In the genomic region with DNA sequence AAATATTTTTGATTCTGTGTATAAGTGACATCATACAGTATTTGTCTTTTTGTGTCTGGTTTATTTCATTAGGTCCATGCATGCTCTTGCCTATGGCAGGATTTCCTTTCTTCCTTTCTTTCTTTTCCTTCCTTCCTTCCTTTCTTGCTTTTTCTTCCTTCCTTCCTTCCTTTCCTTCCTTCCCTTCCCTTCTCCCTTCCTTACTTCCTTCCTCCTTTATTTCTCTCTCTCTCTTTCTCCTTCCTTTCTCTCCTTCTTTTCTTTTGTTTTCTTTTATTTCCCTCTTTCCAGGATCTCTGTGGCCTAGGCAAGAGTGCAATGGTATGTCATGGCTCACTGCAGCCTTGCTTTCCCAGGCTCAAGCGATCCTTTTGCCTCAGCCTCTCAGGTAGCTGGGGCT, we compare ENCODE assay signal across 19 cellular contexts. TPM values are rescaled to one million over a fixed set of nuclear protein-coding genes. Genes with fewer than 3 reads are reported as not detected.
DNase-seq lines count a peak whose midpoint lies in the region; ATAC-seq, FAIRE-seq and TF ChIP-seq lines count a peak whose summit lies in the region.
"Had no signal": no experiment of that assay in that cellular context is flagged by ENCODE, and none has a peak within 500 bp of the region (broad histone marks: within the 10 kb centered on the region; RNA-seq: fewer than 3 reads in every experiment).

No MANE protein-coding gene starts in this region.

- no peak overlapping the region for H3K27ac ChIP-seq in H9 (ENCODE audit: insufficient read length, low read depth, low read length)
- peak overlapping the region; percentile 76 for H3K27ac ChIP-seq in HUES64 (ENCODE audit: low read depth, low read length)
- H3K27ac ChIP-seq in H1 (ENCODE audit: low read depth, low read length): 0 out of 2 replicates have a peak overlapping the region, but pooled peaks have one; percentile 11
- peak overlapping the region; percentile 80 for H3K27ac ChIP-seq in mesendoderm (ENCODE audit: low read depth, low read length)
- H3K27ac ChIP-seq: BLaER1 treated with 17β-estradiol and CSF1 and Interleukin-3, amounts not matched to agents 10 nM and 100 nM; GM23248; HL-60; KMS-11 had no signal

- no peak overlapping the region for H3K4me2 ChIP-seq in H9 (ENCODE audit: insufficient read depth, insufficient read length, low read length)
- no peak overlapping the region for H3K4me2 ChIP-seq in H1 (ENCODE audit: insufficient read depth in 1 of 2, low read depth in 2 of 2, low read length in 2 of 2)
- no peak overlapping the region for H3K4me2 ChIP-seq in mesendoderm (ENCODE audit: low read length)
- H3K4me2 ChIP-seq: BLaER1 treated with 17β-estradiol and CSF1 and Interleukin-3, amounts not matched to agents 10 nM and 100 nM; KMS-11 had no signal

- H3K9me3 Mint-ChIP-seq in H9: no peaks in the 10 kb centered on the region; a peak in 1 of 5 replicates
- H3K9me3 Mint-ChIP-seq: CD8-positive, alpha-beta T cell had no signal

- H3K4ac ChIP-seq in H9 (ENCODE audit: low read depth, low read length) (no peak overlapping the region), H1 (replicated peaks; ENCODE audit: insufficient read length, low read depth, low read length) (no peak overlapping the region), mesendoderm (ENCODE audit: low read depth, low read length) (no peak overlapping the region)

- H3K36me3 Mint-ChIP-seq in H9 (ENCODE audit: insufficient read depth in 1 of 3, low read depth in 3 of 3): peaks cover 0 to 4% (median 0%) of the 10 kb centered on the region in 3 experiments; a peak in 2 of 7 replicates
- H3K36me3 Mint-ChIP-seq: CD8-positive, alpha-beta T cell had no signal

- no peaks in the 10 kb centered on the region for H3K9me3 ChIP-seq in H9 (ENCODE audit: control insufficient read depth, low read depth, low read length)
- peaks cover 4% of the 10 kb centered on the region; the same call in 1 of the 2 replicates for H3K9me3 ChIP-seq in HUES64 (ENCODE audit: insufficient read depth, low read depth, low read length)
- no peaks in the 10 kb centered on the region for H3K9me3 ChIP-seq in H1 (ENCODE audit: insufficient read depth in 2 of 2, low read depth in 1 of 2, low read length in 1 of 2)

- no peak overlapping the region for H3K56ac ChIP-seq in H9 (ENCODE audit: insufficient read length, low read depth, low read length)
- no peak overlapping the region for H3K56ac ChIP-seq in H1 (replicated peaks; ENCODE audit: insufficient read length, low read depth, low read length)
- peak overlapping the region; percentile 11 for H3K56ac ChIP-seq in mesendoderm (ENCODE audit: low read length)

- H3K4me1 ChIP-seq in H9 (ENCODE audit: insufficient read depth, low read length): peaks cover 3% of the 10 kb centered on the region; the same call in 1 of the 2 replicates
- H3K4me1 ChIP-seq in HUES64 (ENCODE audit: insufficient read depth, low read length): peaks cover 31% of the 10 kb centered on the region
- H3K4me1 ChIP-seq in H1 (replicated peaks in 1 of 4; ENCODE audit: control insufficient read depth in 3 of 4, insufficient read depth in 4 of 4, low read length in 3 of 4): peaks cover 2 to 10% (median 6%) of the 10 kb centered on the region in 4 experiments; a peak in 4 of 7 replicates
- H3K4me1 ChIP-seq in mesendoderm (ENCODE audit: control insufficient read depth, low read depth, low read length): no peaks in the 10 kb centered on the region

- H2BK12ac ChIP-seq in H9 (ENCODE audit: insufficient read length, low read depth, low read length) (no peak overlapping the region), H1 (ENCODE audit: low read depth, low read length) (no peak overlapping the region; the same call in 1 of the 2 replicates)

- H4K8ac ChIP-seq in H9 (replicated peaks; ENCODE audit: insufficient read length, low read depth, low read length): no peak overlapping the region
- no peak overlapping the region for H4K8ac ChIP-seq in H1 (ENCODE audit: extremely low read depth, insufficient read depth, low read length)
- peak overlapping the region; percentile 28 for H4K8ac ChIP-seq in mesendoderm (ENCODE audit: low read depth, low read length)

- H3K18ac ChIP-seq in H9 (ENCODE audit: insufficient read length, low read depth, low read length) (no peak overlapping the region), H1 (ENCODE audit: extremely low read depth, low read length) (no peak overlapping the region), mesendoderm (ENCODE audit: low read length) (no peak overlapping the region)

- H4K91ac ChIP-seq in H9 (ENCODE audit: insufficient read length, low read depth, low read length) (no peak overlapping the region), H1 (replicated peaks; ENCODE audit: insufficient read length, low read length) (no peak overlapping the region)

- ATAC-seq in HG02678 (IDR thresholded peaks at IDR 0.05; ENCODE audit: unreplicated experiment): no peak
- ATAC-seq: CD8-positive, alpha-beta T cell had no signal

- H4K5ac ChIP-seq in H9 (ENCODE audit: insufficient read length, low read depth, low read length) (no peak overlapping the region), H1 (ENCODE audit: insufficient read length, low read depth, low read length) (peak overlapping the region; percentile 57), mesendoderm (ENCODE audit: low read length) (no peak overlapping the region)

- H3K23me2 ChIP-seq in H9 (ENCODE audit: insufficient read length, low read depth, low read length, poor library complexity, severe bottlenecking) (no peaks in the 10 kb centered on the region), H1 (ENCODE audit: low read depth, low read length) (peaks cover 2% of the 10 kb centered on the region; the same call in 1 of the 2 replicates)

- H3K14ac ChIP-seq in H9 (ENCODE audit: insufficient read depth, low read length) (no peak overlapping the region), H1 (ENCODE audit: insufficient read length) (no peak overlapping the region)

- no peaks in the 10 kb centered on the region for H3K79me1 ChIP-seq in H9 (ENCODE audit: insufficient read depth, low read depth, low read length, poor library complexity, severe bottlenecking)
- H3K79me1 ChIP-seq in H1 (ENCODE audit: low read depth, low read length): no peaks in the 10 kb centered on the region
- no peaks in the 10 kb centered on the region for H3K79me1 ChIP-seq in mesendoderm (ENCODE audit: low read length)

- H2AK5ac ChIP-seq in H9 (ENCODE audit: insufficient read length, low read length): no peak overlapping the region
- H2AK5ac ChIP-seq in H1 (ENCODE audit: low read depth, low read length): peak overlapping the region; percentile 58; the same call in 1 of the 2 replicates
- no peak overlapping the region for H2AK5ac ChIP-seq in mesendoderm (ENCODE audit: low read length)

- no peaks in the 10 kb centered on the region; the same call in 1 of the 2 replicates for H3K36me3 ChIP-seq in HUES64 (ENCODE audit: insufficient read depth, low read length)
- peaks cover 0 to 3% (median 0%) of the 10 kb centered on the region in 4 experiments; a peak in 1 of 8 replicates for H3K36me3 ChIP-seq in H1 (ENCODE audit: control insufficient read depth in 2 of 4, insufficient read depth in 4 of 4, low read length in 3 of 4)
- no peaks in the 10 kb centered on the region for H3K36me3 ChIP-seq in mesendoderm (ENCODE audit: control insufficient read depth, insufficient read depth, low read length)
- H3K36me3 ChIP-seq: BLaER1 treated with 17β-estradiol and CSF1 and Interleukin-3, amounts not matched to agents 10 nM and 100 nM had no signal

- H2BK120ac ChIP-seq in H9 (ENCODE audit: low read depth, low read length, poor library complexity, severe bottlenecking) (peak overlapping the region; percentile 29), H1 (replicated peaks; ENCODE audit: low read depth, low read length) (no peak overlapping the region), mesendoderm (ENCODE audit: low read depth, low read length) (no peak overlapping the region)

- TF ChIP-seq RAD21 in H1 (IDR thresholded peaks at IDR 0.05 in 1 of 2, conservative IDR thresholded peaks at IDR 0.05 in 1 of 2; ENCODE audit: low read depth in 2 of 2, low read length in 2 of 2): no peak

- H3K79me2 ChIP-seq in H9 (ENCODE audit: insufficient read depth, low read length) (no peaks in the 10 kb centered on the region), H1 (ENCODE audit: control insufficient read depth in 1 of 2, insufficient read depth in 2 of 2, low read length in 2 of 2) (no peaks in the 10 kb centered on the region), mesendoderm (ENCODE audit: control insufficient read depth, insufficient read depth, low read length) (no peaks in the 10 kb centered on the region)

- H3K27me3 Mint-ChIP-seq in H9 (ENCODE audit: low read depth): no peaks in the 10 kb centered on the region

- DNase-seq in H9 (no peak), H1 (ENCODE audit: low read depth in 1 of 2, low spot score in 2 of 2) (no peak), mesendoderm (no peak), NOMO-1 treated with dmso at 0.1 percent for 144 hours (lab: John Stamatoyannopoulos, UW; ENCODE audit: unreplicated experiment) (no peak), NCI-H1105 (lab: John Stamatoyannopoulos, UW) (no peak), NCI-H2029 treated with DMSO at 0.1 percent for 48 hours (lab: John Stamatoyannopoulos, UW) (no peak)
- DNase-seq: Calu3; CD8-positive, alpha-beta T cell; DMS79 treated with DMSO at 0.1 percent for 48 hours; GF-D8; GM23248 had no signal

- H2BK15ac ChIP-seq in H9 (ENCODE audit: low read depth, low read length): no peak overlapping the region; the same call in 1 of the 2 replicates
- 0 out of 2 replicates have a peak overlapping the region, but pooled peaks have one; percentile 72 for H2BK15ac ChIP-seq in H1 (ENCODE audit: low read length)
- no peak overlapping the region for H2BK15ac ChIP-seq in mesendoderm (replicated peaks; ENCODE audit: low read depth)

- H3K27me3 ChIP-seq in H9 (ENCODE audit: insufficient read depth, low read length) (no peaks in the 10 kb centered on the region), HUES64 (ENCODE audit: insufficient read depth, low read length) (no peaks in the 10 kb centered on the region), H1 (replicated peaks in 1 of 4; ENCODE audit: control insufficient read depth in 3 of 4, extremely low read depth in 1 of 4, insufficient read depth in 3 of 4, low read length in 3 of 4) (no peaks in the 10 kb centered on the region), mesendoderm (ENCODE audit: insufficient read depth, low read length, poor library complexity) (no peaks in the 10 kb centered on the region)
- H3K27me3 ChIP-seq: BLaER1 treated with 17β-estradiol and CSF1 and Interleukin-3, amounts not matched to agents 10 nM and 100 nM had no signal

- H3K23ac ChIP-seq in H9 (ENCODE audit: insufficient read length, low read depth, low read length) (no peak overlapping the region), H1 (ENCODE audit: insufficient read length) (no peak overlapping the region), mesendoderm (ENCODE audit: low read length) (no peak overlapping the region)

- H2BK20ac ChIP-seq in H9 (ENCODE audit: low read depth, low read length, poor library complexity, severe bottlenecking) (no peak overlapping the region), H1 (ENCODE audit: low read length) (no peak overlapping the region)

- H3T11ph ChIP-seq in H9 (ENCODE audit: low read length): no peak overlapping the region

- H2BK5ac ChIP-seq in H9 (ENCODE audit: insufficient read length, low read length): no peak overlapping the region
- peak overlapping the region; percentile 28; the same call in 1 of the 2 replicates for H2BK5ac ChIP-seq in H1 (ENCODE audit: low read depth, low read length)
- no peak overlapping the region for H2BK5ac ChIP-seq in mesendoderm (ENCODE audit: low read length)

- CTCF ChIA-PET in H1 (lab: Charles Lee; ENCODE audit: partially characterized antibody): interaction anchor here (0.6 to 1.9 kb wide), 5 partner anchors 10 to 327 kb away, joined by 3 to 10 read pairs (median 3); no protein-coding TSS in a partner anchor

- no CpG with 5 or more reads among the region's 1 CpG for WGBS in H9 (ENCODE audit: extremely low coverage, insufficient read length, low lambda C conversion rate)
- 78% methylated on average over 1 of the region's 1 CpG for WGBS in HUES64
- WGBS in H1 (ENCODE audit: extremely low coverage in 1 of 2, insufficient coverage in 1 of 2, insufficient read length in 1 of 2, insufficient replicate concordance in 2 of 2, low coverage in 1 of 2, low lambda C conversion rate in 2 of 2, missing lambda C conversion rate in 1 of 2), 2 experiments: 64% methylated on average over 1 of the region's 1 CpG; no CpG with 5 or more reads in 1 of the 2 experiments
- no CpG with 5 or more reads among the region's 1 CpG for WGBS in mesendoderm (ENCODE audit: extremely low coverage, insufficient coverage, low lambda C conversion rate)

- POLR2A ChIA-PET in H1 (lab: Charles Lee; ENCODE audit: partially characterized antibody): interaction anchor here (1.3 to 2.2 kb wide), 3 partner anchors 10 to 32 kb away, joined by 4 to 11 read pairs (median 6); a partner anchor contains a TSS

- TF ChIP-seq CTCF in H9 (conservative IDR thresholded peaks at IDR 0.05) (no peak), H1 (IDR thresholded peaks at IDR 0.05; ENCODE audit: control extremely low read depth in 1 of 3, insufficient read depth in 1 of 3, low read depth in 1 of 3, low read length in 3 of 3) (no peak)

- H3K4me1 Mint-ChIP-seq in H9: peaks cover 39 to 52% of the 10 kb centered on the region in 2 experiments
- H3K4me1 Mint-ChIP-seq: B cell had no signal

- FAIRE-seq in H1 (lab: Jason Lieb, UNC): no peak

- no peak overlapping the region for H3K4me3 Mint-ChIP-seq in H9
- H3K4me3 Mint-ChIP-seq: B cell; CD8-positive, alpha-beta T cell had no signal

- H2AFZ ChIP-seq in H9 (ENCODE audit: low read length): no peak overlapping the region
- H2AFZ ChIP-seq in H1 (ENCODE audit: low read length): peak overlapping the region; percentile 58; the same call in 1 of the 2 replicates
- H2AFZ ChIP-seq: GM23248 had no signal

- H3K27ac Mint-ChIP-seq in H9: peak overlapping the region in 2 of 3 experiments; percentile 32 to 94; a peak in 3 of 7 replicates
- H3K27ac Mint-ChIP-seq: B cell; CD8-positive, alpha-beta T cell had no signal

- H4K20me1 ChIP-seq in H9 (ENCODE audit: control insufficient read depth, insufficient read depth, insufficient read length): no peaks in the 10 kb centered on the region
- H4K20me1 ChIP-seq in H1 (replicated peaks in 1 of 2; ENCODE audit: control insufficient read depth in 1 of 2, insufficient read depth in 2 of 2, low read length in 2 of 2): no peaks in the 10 kb centered on the region
- H4K20me1 ChIP-seq: BLaER1 treated with 17β-estradiol and CSF1 and Interleukin-3, amounts not matched to agents 10 nM and 100 nM had no signal

- TF ChIP-seq POLR2A in H1 (IDR thresholded peaks at IDR 0.05; ENCODE audit: control extremely low read depth in 1 of 2, low read depth in 2 of 2, low read length in 2 of 2): no peak

- H3K4me3 ChIP-seq in HUES64 (ENCODE audit: low read length) (no peak overlapping the region), H1 (ENCODE audit: extremely low read depth in 1 of 4, insufficient read depth in 2 of 4, low read depth in 3 of 4, low read length in 4 of 4) (no peak overlapping the region), mesendoderm (ENCODE audit: low read length) (no peak overlapping the region)
- H3K4me3 ChIP-seq: BLaER1 treated with 17β-estradiol and CSF1 and Interleukin-3, amounts not matched to agents 10 nM and 100 nM; GM23248 had no signal

- no peak for TF ChIP-seq EP300 in H1 (IDR thresholded peaks at IDR 0.05; ENCODE audit: borderline replicate concordance in 1 of 2, low read depth in 2 of 2, low read length in 2 of 2)

- H3K9ac ChIP-seq in H9 (ENCODE audit: extremely low read depth, insufficient read length, low read length) (no peak overlapping the region), HUES64 (ENCODE audit: low read depth, low read length) (peak overlapping the region; percentile 8; the same call in 1 of the 2 replicates), H1 (replicated peaks in 1 of 4; ENCODE audit: extremely low read depth in 1 of 4, low read depth in 3 of 4, low read length in 3 of 4) (no peak overlapping the region), mesendoderm (ENCODE audit: low read length) (no peak overlapping the region)
- H3K9ac ChIP-seq: BLaER1 treated with 17β-estradiol and CSF1 and Interleukin-3, amounts not matched to agents 10 nM and 100 nM; GM23248; KMS-11 had no signal

RNA-seq across cellular contexts. Expression of a gene that starts 31.4 kb away (rescaled TPM):
- 168 TPM in 2 replicates for total RNA-seq in H9 (2021)
- polyA plus RNA-seq in HUES64 (2013, experiment 1 of 2): 121 TPM
- polyA plus RNA-seq in HUES64 (2013, experiment 2 of 2): 138 TPM
- total RNA-seq in H1 (2021; fragmentation: NEBNext Ultra II Directional; extraction: Animal tissue kit (Norgen Biotek cat#: 25700)): 169 and 170 TPM in 2 replicates
- polyA plus RNA-seq in H1 (2011; rRNA removed): 36.2 and 67.2 TPM in 2 replicates
- polyA plus RNA-seq in H1 (2011; cell fraction: cytosol; rRNA removed): 86.8 TPM
- polyA plus RNA-seq in H1 (2011; cell fraction: nucleus; rRNA removed): 24.5 TPM
- 111 to 179 TPM (median 130 TPM) in 4 replicates for polyA plus RNA-seq in H1 (2012, experiment 1 of 2)
- 16.1 TPM for polyA plus RNA-seq in H1 (2012, experiment 2 of 2)
- polyA plus RNA-seq in H1 (2013, experiment 1 of 2): 264 TPM
- polyA plus RNA-seq in H1 (2013, experiment 2 of 2): 334 TPM
- 66.5 and 93.6 TPM in 2 replicates for polyA minus RNA-seq in H1 (2011; rRNA and poly(A)+ RNA removed)
- 59.4 TPM for polyA minus RNA-seq in H1 (2011; cell fraction: cytosol; rRNA and poly(A)+ RNA removed)
- 47.6 TPM for polyA minus RNA-seq in H1 (2011; cell fraction: nucleus; rRNA and poly(A)+ RNA removed)
- 133 TPM for polyA plus RNA-seq in mesendoderm (2013, experiment 1 of 2)
- 130 TPM for polyA plus RNA-seq in mesendoderm (2013, experiment 2 of 2)

RNA-seq across cellular contexts. Expression of a gene that starts 35.7 kb away (rescaled TPM):
- 0.50 and 0.98 TPM in 2 replicates for total RNA-seq in H9 (2021)
- 0.15 TPM for polyA plus RNA-seq in HUES64 (2013, experiment 1 of 2)
- polyA plus RNA-seq in HUES64 (2013, experiment 2 of 2): not detected
- total RNA-seq in H1 (2021; fragmentation: NEBNext Ultra II Directional; extraction: Animal tissue kit (Norgen Biotek cat#: 25700)): 0.29 and 0.34 TPM in 2 replicates
- polyA plus RNA-seq in H1 (2011; rRNA removed): 0.03 TPM in 1 of 2 replicates, not detected in the other
- polyA plus RNA-seq in H1 (2011; cell fraction: cytosol; rRNA removed): 0.01 TPM
- 0.44 TPM for polyA plus RNA-seq in H1 (2011; cell fraction: nucleus; rRNA removed)
- polyA plus RNA-seq in H1 (2012, experiment 1 of 2): 0.05 to 0.08 TPM (median 0.06 TPM) in 3 of 4 replicates, not detected in the other
- polyA plus RNA-seq in H1 (2012, experiment 2 of 2): 0.16 TPM
- polyA plus RNA-seq in H1 (2013, experiment 1 of 2): under 0.01 TPM
- polyA plus RNA-seq in H1 (2013, experiment 2 of 2): 0.02 TPM
- polyA minus RNA-seq in H1 (2011; rRNA and poly(A)+ RNA removed): 0.03 TPM in 1 of 2 replicates, not detected in the other
- not detected for polyA minus RNA-seq in H1 (2011; cell fraction: cytosol; rRNA and poly(A)+ RNA removed)
- not detected for polyA minus RNA-seq in H1 (2011; cell fraction: nucleus; rRNA and poly(A)+ RNA removed)
- polyA plus RNA-seq in mesendoderm (2013, experiment 1 of 2): 0.17 TPM
- polyA plus RNA-seq in mesendoderm (2013, experiment 2 of 2): 0.07 TPM
- total RNA-seq: A172, H7 had no signal
